In genomic region chr17:81345211-81346089, GRCh38 we compare ENCODE assay signal across 1 cellular context.
TF ChIP-seq lines count a peak whose summit lies in the region.

No MANE protein-coding gene starts in this region.

TF ChIP-seq in K562, 482 proteins besides CTCF, POLR2A, EP300 and RAD21 (continued from another document and continues in another):
- TF ChIP-seq USF1 (CRISPR knock-in tag; IDR thresholded peaks at IDR 0.05), result no peak
- TF ChIP-seq TAF1 (IDR thresholded peaks at IDR 0.05; ENCODE audit: control insufficient read depth, extremely low read depth, insufficient read depth, low read length, severe bottlenecking), result peak; percentile 40
- no peak for TF ChIP-seq SRSF7 (optimal IDR thresholded peaks at IDR 0.05; ENCODE audit: low read depth, low read length)
- no peak for TF ChIP-seq PHB2 (IDR thresholded peaks at IDR 0.05; ENCODE audit: low read depth)
- TF ChIP-seq TGIF2 (CRISPR knock-in tag; IDR thresholded peaks at IDR 0.05), result no peak; the same call in 1 of the 2 replicates
- TF ChIP-seq ZNF184 (CRISPR knock-in tag; IDR thresholded peaks at IDR 0.05), result no peak
- TF ChIP-seq MXI1 (IDR thresholded peaks at IDR 0.05; ENCODE audit: low read depth, low read length), result no peak
- TF ChIP-seq COPS2 (conservative IDR thresholded peaks at IDR 0.05), result no peak
- no peak for TF ChIP-seq ZNF143 (CRISPR knock-in tag; IDR thresholded peaks at IDR 0.05)
- no peak for TF ChIP-seq SNIP1 (IDR thresholded peaks at IDR 0.05; ENCODE audit: low read depth)
- no peak for TF ChIP-seq ARID2 (IDR thresholded peaks at IDR 0.05)
- no peak for TF ChIP-seq NFE2L1 (tag; IDR thresholded peaks at IDR 0.05; ENCODE audit: borderline replicate concordance, low read depth)
- TF ChIP-seq SRF (CRISPR knock-in tag; IDR thresholded peaks at IDR 0.05), result peak in 1 of 2 experiments; percentile 70; a peak in 2 of 4 replicates
- TF ChIP-seq ZNF609 (CRISPR knock-in tag; IDR thresholded peaks at IDR 0.05; ENCODE audit: borderline replicate concordance), result no peak
- no peak for TF ChIP-seq POU5F1 (IDR thresholded peaks at IDR 0.05; ENCODE audit: borderline replicate concordance, low read depth, low read length, partially characterized antibody)
- no peak for TF ChIP-seq LARP7 (IDR thresholded peaks at IDR 0.05)
- no peak for TF ChIP-seq ZNF507 (tag; conservative IDR thresholded peaks at IDR 0.05)
- peak; percentile 78 for TF ChIP-seq GABPA (tag; conservative IDR thresholded peaks at IDR 0.05; ENCODE audit: low read depth)
- no peak for TF ChIP-seq ZNF311 (CRISPR knock-in tag; IDR thresholded peaks at IDR 0.05)
- no peak for TF ChIP-seq FOXK2 (conservative IDR thresholded peaks at IDR 0.05 in 1 of 2, IDR thresholded peaks at IDR 0.05 in 1 of 2; ENCODE audit: low read depth in 2 of 2)
- peak; percentile 74 for TF ChIP-seq SMAD4 (CRISPR knock-in tag; conservative IDR thresholded peaks at IDR 0.05)
- TF ChIP-seq SMAD2 (IDR thresholded peaks at IDR 0.05; ENCODE audit: low read depth, low read length), result no peak
- 0 out of 2 replicates have a peak, but pooled peaks have one; percentile 6 for TF ChIP-seq ATF1 (CRISPR knock-in tag; IDR thresholded peaks at IDR 0.05)
- no peak; the same call in 1 of the 2 replicates for TF ChIP-seq ATF1 (tag; IDR thresholded peaks at IDR 0.05)
- no peak for TF ChIP-seq CBFA2T2 (conservative IDR thresholded peaks at IDR 0.05)
- TF ChIP-seq SIRT6 (IDR thresholded peaks at IDR 0.05; ENCODE audit: low read depth, low read length), result no peak
- TF ChIP-seq ZNF79 (CRISPR knock-in tag; IDR thresholded peaks at IDR 0.05; ENCODE audit: low read depth), result no peak
- no peak for TF ChIP-seq SRSF9 (IDR thresholded peaks at IDR 0.05; ENCODE audit: borderline replicate concordance, low read depth, low read length)
- TF ChIP-seq KDM4B (IDR thresholded peaks at IDR 0.05; ENCODE audit: borderline replicate concordance in 2 of 2, low read depth in 1 of 2), result 0 out of 4 replicates have a peak, but pooled peaks of 1 of the 2 experiments have one; percentile 30
- TF ChIP-seq NKRF (IDR thresholded peaks at IDR 0.05; ENCODE audit: borderline replicate concordance), result no peak
- no peak for TF ChIP-seq ZNF778 (CRISPR knock-in tag; IDR thresholded peaks at IDR 0.05)
- no peak for TF ChIP-seq PTRF (tag; IDR thresholded peaks at IDR 0.05)
- no peak for TF ChIP-seq BRD9 (IDR thresholded peaks at IDR 0.05; ENCODE audit: low read depth, partially characterized antibody)
- no peak for TF ChIP-seq HNRNPLL (IDR thresholded peaks at IDR 0.05; ENCODE audit: low read depth, low read length, poor library complexity, severe bottlenecking)
- no peak for TF ChIP-seq GTF3C2 (IDR thresholded peaks at IDR 0.05; ENCODE audit: borderline replicate concordance, extremely low read depth, insufficient read length)
- no peak for TF ChIP-seq ZNF707 (CRISPR knock-in tag; conservative IDR thresholded peaks at IDR 0.05)
- TF ChIP-seq SMARCA4 (IDR thresholded peaks at IDR 0.05), result 0 out of 2 replicates have a peak, but pooled peaks have one; percentile 28
- TF ChIP-seq TAF7 (tag; IDR thresholded peaks at IDR 0.05), result no peak
- no peak for TF ChIP-seq ELK1 (CRISPR knock-in tag; IDR thresholded peaks at IDR 0.05)
- no peak for TF ChIP-seq HDGF (IDR thresholded peaks at IDR 0.05)
- no peak; the same call in 1 of the 2 replicates for TF ChIP-seq ZNF511 (CRISPR knock-in tag; IDR thresholded peaks at IDR 0.05)
- no peak for TF ChIP-seq NFIX (CRISPR knock-in tag; IDR thresholded peaks at IDR 0.05; ENCODE audit: low read depth)
- no peak; the same call in 1 of the 2 replicates for TF ChIP-seq ETV1 (tag; conservative IDR thresholded peaks at IDR 0.05; ENCODE audit: low read depth)
- TF ChIP-seq BMI1 (IDR thresholded peaks at IDR 0.05; ENCODE audit: low read length), result no peak
- TF ChIP-seq MEF2A (IDR thresholded peaks at IDR 0.05; ENCODE audit: control insufficient read depth, low read depth, low read length), result no peak
- no peak for TF ChIP-seq ZNF695 (CRISPR knock-in tag; IDR thresholded peaks at IDR 0.05)
- no peak for TF ChIP-seq JUN (IDR thresholded peaks at IDR 0.05; ENCODE audit: borderline replicate concordance, low read depth, low read length)
- TF ChIP-seq JUN (CRISPR knock-in tag; IDR thresholded peaks at IDR 0.05; ENCODE audit: borderline replicate concordance), result no peak
- TF ChIP-seq CSDE1 (IDR thresholded peaks at IDR 0.05), result no peak; a peak in 1 of 4 replicates
- TF ChIP-seq NCOA6 (IDR thresholded peaks at IDR 0.05), result no peak; the same call in none of the 2 replicates
- TF ChIP-seq MAX (CRISPR knock-in tag; IDR thresholded peaks at IDR 0.05), result peak; percentile 44; the same call in 1 of the 2 replicates
- no peak for TF ChIP-seq YBX1 (IDR thresholded peaks at IDR 0.05)
- no peak for TF ChIP-seq TRIM28 (IDR thresholded peaks at IDR 0.05)
- no peak for TF ChIP-seq SMARCE1 (IDR thresholded peaks at IDR 0.05)
- no peak for TF ChIP-seq TAF15 (IDR thresholded peaks at IDR 0.05; ENCODE audit: low read depth, low read length)
- no peak for TF ChIP-seq E2F1 (CRISPR knock-in tag; IDR thresholded peaks at IDR 0.05)
